Comparison of ENCODE assay signal across 1 cellular context in the genomic region with DNA sequence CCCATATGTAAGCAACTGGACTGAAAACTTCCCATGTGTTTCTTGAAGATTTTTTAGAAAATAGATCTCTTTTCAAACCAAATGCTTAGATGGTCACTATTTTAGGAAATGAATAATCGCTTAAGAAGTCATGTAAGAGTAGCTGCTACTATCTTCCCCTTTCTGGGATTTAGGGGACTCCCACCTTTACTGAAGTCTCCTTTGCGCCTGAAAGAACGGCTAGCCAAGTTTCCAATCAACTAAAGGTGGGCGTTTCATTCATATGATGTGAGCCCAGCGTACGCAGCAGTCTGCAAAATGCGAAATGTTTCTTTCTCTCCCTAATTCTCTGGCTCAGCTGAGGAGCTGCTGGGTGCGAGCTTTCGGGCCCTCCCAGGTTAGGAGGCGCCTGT.
TF ChIP-seq lines count a peak whose summit lies in the region.

No MANE protein-coding gene starts in this region.

TF ChIP-seq in GM23338, 12 proteins besides CTCF, POLR2A, EP300 and RAD21:
- TF ChIP-seq, protein P1, sequence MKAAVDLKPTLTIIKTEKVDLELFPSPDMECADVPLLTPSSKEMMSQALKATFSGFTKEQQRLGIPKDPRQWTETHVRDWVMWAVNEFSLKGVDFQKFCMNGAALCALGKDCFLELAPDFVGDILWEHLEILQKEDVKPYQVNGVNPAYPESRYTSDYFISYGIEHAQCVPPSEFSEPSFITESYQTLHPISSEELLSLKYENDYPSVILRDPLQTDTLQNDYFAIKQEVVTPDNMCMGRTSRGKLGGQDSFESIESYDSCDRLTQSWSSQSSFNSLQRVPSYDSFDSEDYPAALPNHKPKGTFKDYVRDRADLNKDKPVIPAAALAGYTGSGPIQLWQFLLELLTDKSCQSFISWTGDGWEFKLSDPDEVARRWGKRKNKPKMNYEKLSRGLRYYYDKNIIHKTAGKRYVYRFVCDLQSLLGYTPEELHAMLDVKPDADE (IDR thresholded peaks at IDR 0.05): no peak
- TF ChIP-seq CREB1 (CRISPR knock-in tag; IDR thresholded peaks at IDR 0.05; ENCODE audit: low read depth) (no peak), ZNF331 (CRISPR knock-in tag; IDR thresholded peaks at IDR 0.05; ENCODE audit: low read depth) (no peak), NANOG (IDR thresholded peaks at IDR 0.05; ENCODE audit: borderline replicate concordance) (no peak), STAT1 (IDR thresholded peaks at IDR 0.05; ENCODE audit: unreplicated experiment) (no peak), ZNF114 (CRISPR knock-in tag; IDR thresholded peaks at IDR 0.05) (no peak), EZH2 (IDR thresholded peaks at IDR 0.05; ENCODE audit: low read depth, unreplicated experiment) (no peak), JUNB (IDR thresholded peaks at IDR 0.05; ENCODE audit: unreplicated experiment) (no peak), POLR2AphosphoS5 (IDR thresholded peaks at IDR 0.05; ENCODE audit: low read depth) (no peak), EZH2phosphoT487 (IDR thresholded peaks at IDR 0.05; ENCODE audit: unreplicated experiment) (no peak)
- TF ChIP-seq, protein P2, sequence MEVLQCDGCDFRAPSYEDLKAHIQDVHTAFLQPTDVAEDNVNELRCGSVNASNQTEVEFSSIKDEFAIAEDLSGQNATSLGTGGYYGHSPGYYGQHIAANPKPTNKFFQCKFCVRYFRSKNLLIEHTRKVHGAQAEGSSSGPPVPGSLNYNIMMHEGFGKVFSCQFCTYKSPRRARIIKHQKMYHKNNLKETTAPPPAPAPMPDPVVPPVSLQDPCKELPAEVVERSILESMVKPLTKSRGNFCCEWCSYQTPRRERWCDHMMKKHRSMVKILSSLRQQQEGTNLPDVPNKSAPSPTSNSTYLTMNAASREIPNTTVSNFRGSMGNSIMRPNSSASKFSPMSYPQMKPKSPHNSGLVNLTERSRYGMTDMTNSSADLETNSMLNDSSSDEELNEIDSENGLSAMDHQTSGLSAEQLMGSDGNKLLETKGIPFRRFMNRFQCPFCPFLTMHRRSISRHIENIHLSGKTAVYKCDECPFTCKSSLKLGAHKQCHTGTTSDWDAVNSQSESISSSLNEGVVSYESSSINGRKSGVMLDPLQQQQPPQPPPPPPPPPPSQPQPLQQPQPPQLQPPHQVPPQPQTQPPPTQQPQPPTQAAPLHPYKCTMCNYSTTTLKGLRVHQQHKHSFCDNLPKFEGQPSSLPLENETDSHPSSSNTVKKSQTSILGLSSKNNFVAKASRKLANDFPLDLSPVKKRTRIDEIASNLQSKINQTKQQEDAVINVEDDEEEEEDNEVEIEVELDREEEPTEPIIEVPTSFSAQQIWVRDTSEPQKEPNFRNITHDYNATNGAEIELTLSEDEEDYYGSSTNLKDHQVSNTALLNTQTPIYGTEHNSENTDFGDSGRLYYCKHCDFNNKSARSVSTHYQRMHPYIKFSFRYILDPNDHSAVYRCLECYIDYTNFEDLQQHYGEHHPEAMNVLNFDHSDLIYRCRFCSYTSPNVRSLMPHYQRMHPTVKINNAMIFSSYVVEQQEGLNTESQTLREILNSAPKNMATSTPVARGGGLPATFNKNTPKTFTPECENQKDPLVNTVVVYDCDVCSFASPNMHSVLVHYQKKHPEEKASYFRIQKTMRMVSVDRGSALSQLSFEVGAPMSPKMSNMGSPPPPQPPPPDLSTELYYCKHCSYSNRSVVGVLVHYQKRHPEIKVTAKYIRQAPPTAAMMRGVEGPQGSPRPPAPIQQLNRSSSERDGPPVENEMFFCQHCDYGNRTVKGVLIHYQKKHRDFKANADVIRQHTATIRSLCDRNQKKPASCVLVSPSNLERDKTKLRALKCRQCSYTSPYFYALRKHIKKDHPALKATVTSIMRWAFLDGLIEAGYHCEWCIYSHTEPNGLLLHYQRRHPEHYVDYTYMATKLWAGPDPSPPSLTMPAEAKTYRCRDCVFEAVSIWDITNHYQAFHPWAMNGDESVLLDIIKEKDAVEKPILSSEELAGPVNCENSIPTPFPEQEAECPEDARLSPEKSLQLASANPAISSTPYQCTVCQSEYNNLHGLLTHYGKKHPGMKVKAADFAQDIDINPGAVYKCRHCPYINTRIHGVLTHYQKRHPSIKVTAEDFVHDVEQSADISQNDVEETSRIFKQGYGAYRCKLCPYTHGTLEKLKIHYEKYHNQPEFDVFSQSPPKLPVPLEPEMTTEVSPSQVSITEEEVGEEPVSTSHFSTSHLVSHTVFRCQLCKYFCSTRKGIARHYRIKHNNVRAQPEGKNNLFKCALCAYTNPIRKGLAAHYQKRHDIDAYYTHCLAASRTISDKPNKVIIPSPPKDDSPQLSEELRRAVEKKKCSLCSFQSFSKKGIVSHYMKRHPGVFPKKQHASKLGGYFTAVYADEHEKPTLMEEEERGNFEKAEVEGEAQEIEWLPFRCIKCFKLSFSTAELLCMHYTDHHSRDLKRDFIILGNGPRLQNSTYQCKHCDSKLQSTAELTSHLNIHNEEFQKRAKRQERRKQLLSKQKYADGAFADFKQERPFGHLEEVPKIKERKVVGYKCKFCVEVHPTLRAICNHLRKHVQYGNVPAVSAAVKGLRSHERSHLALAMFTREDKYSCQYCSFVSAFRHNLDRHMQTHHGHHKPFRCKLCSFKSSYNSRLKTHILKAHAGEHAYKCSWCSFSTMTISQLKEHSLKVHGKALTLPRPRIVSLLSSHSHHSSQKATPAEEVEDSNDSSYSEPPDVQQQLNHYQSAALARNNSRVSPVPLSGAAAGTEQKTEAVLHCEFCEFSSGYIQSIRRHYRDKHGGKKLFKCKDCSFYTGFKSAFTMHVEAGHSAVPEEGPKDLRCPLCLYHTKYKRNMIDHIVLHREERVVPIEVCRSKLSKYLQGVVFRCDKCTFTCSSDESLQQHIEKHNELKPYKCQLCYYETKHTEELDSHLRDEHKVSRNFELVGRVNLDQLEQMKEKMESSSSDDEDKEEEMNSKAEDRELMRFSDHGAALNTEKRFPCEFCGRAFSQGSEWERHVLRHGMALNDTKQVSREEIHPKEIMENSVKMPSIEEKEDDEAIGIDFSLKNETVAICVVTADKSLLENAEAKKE (CRISPR knock-in tag; IDR thresholded peaks at IDR 0.05): no peak
- TF ChIP-seq, protein P3, sequence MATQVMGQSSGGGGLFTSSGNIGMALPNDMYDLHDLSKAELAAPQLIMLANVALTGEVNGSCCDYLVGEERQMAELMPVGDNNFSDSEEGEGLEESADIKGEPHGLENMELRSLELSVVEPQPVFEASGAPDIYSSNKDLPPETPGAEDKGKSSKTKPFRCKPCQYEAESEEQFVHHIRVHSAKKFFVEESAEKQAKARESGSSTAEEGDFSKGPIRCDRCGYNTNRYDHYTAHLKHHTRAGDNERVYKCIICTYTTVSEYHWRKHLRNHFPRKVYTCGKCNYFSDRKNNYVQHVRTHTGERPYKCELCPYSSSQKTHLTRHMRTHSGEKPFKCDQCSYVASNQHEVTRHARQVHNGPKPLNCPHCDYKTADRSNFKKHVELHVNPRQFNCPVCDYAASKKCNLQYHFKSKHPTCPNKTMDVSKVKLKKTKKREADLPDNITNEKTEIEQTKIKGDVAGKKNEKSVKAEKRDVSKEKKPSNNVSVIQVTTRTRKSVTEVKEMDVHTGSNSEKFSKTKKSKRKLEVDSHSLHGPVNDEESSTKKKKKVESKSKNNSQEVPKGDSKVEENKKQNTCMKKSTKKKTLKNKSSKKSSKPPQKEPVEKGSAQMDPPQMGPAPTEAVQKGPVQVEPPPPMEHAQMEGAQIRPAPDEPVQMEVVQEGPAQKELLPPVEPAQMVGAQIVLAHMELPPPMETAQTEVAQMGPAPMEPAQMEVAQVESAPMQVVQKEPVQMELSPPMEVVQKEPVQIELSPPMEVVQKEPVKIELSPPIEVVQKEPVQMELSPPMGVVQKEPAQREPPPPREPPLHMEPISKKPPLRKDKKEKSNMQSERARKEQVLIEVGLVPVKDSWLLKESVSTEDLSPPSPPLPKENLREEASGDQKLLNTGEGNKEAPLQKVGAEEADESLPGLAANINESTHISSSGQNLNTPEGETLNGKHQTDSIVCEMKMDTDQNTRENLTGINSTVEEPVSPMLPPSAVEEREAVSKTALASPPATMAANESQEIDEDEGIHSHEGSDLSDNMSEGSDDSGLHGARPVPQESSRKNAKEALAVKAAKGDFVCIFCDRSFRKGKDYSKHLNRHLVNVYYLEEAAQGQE (IDR thresholded peaks at IDR 0.05; ENCODE audit: unreplicated experiment): no peak
